In genomic region chr16:2531696-2532493, GRCh38 we compare ENCODE assay signal across 9 cellular contexts. TPM values are rescaled to one million over a fixed set of nuclear protein-coding genes. Genes with fewer than 3 reads are reported as not detected.
A peak's percentile ranks its signal among the peaks of the same experiment; 100 is the strongest.
DNase-seq lines count a peak whose midpoint lies in the region; ATAC-seq, FAIRE-seq and TF ChIP-seq lines count a peak whose summit lies in the region.
"Had no signal": no experiment of that assay in that cellular context is flagged by ENCODE, and none has a peak within 500 bp of the region (broad histone marks: within the 10 kb centered on the region; RNA-seq: fewer than 3 reads in every experiment).

No MANE protein-coding gene starts in this region.

- H3K36me3 ChIP-seq in BE2C (peaks cover 18% of the 10 kb centered on the region), HepG2 (replicated peaks in 1 of 2; ENCODE audit: control insufficient read depth in 1 of 2, insufficient read depth in 2 of 2, low read length in 2 of 2) (peaks cover 9 to 29% of the 10 kb centered on the region in 2 experiments)

- in situ Hi-C loops in HepG2 (cut with HindIII; ENCODE audit: extremely low pct_ligation_motif_present, low pct_unique_long_range_greater_than_20kb), result no loop called here

- POLR2A ChIA-PET in activated CD4-positive, alpha-beta T cell treated with anti-CD3 and anti-CD28 coated beads, Interleukin-2, amount 10 ng/mL, durations not matched to agents 7 days and 5 days (lab: Charles Lee), result interaction anchor here (1.5 kb wide), 1 partner anchor 11 kb away, joined by 7 read pairs; the partner anchor contains the start of gene AMDHD2
- POLR2A ChIA-PET in HepG2 (lab: Yijun Ruan, JAX), result interaction anchor here (1.2 to 2.2 kb wide), 7 partner anchors 8 to 55 kb away, joined by 3 to 14 read pairs (median 10); partner anchors contain the start of genes AMDHD2 and ATP6V0C

- H3K9me3 Mint-ChIP-seq in activated CD4-positive, alpha-beta T cell treated with anti-CD3 and anti-CD28 coated beads, Interleukin-2, amount 10 ng/mL, durations not matched to agents 7 days and 5 days, result no peaks in the 10 kb centered on the region

- no peaks in the 10 kb centered on the region for H3K27me3 Mint-ChIP-seq in activated CD4-positive, alpha-beta T cell treated with anti-CD3 and anti-CD28 coated beads, Interleukin-2, amount 10 ng/mL, durations not matched to agents 7 days and 5 days

- no TSS peak for BruUV-seq in HepG2 (replicated peaks; lab: Mats Ljungman, UMichigan)

- H3K4me2 ChIP-seq in HepG2 (ENCODE audit: low read depth, low read length), result peak overlapping the region; percentile 92

- peak; percentile 43 to 90; a peak in 3 of 4 replicates for TF ChIP-seq POLR2A in HepG2 (IDR thresholded peaks at IDR 0.05; ENCODE audit: insufficient read depth in 1 of 2, low read depth in 2 of 2, low read length in 2 of 2)

- WGBS in HepG2 (ENCODE audit: low lambda C conversion rate), result 2% methylated on average over 9 of the region's 84 CpGs

- CTCF ChIA-PET in activated CD4-positive, alpha-beta T cell treated with anti-CD3 and anti-CD28 coated beads, Interleukin-2, amount 10 ng/mL, durations not matched to agents 7 days and 5 days (lab: Charles Lee), result interaction anchor here (1.4 kb wide), 1 partner anchor 12 kb away, joined by 7 read pairs; the partner anchor contains the start of gene AMDHD2
- CTCF ChIA-PET in HepG2 (lab: Yijun Ruan, JAX; ENCODE audit: low intra/inter-chr PET ratio, low total read pairs), result no interaction called here

- H3K27ac ChIP-seq in coronary artery (peak overlapping the region; percentile 96 to 99), HepG2 (ENCODE audit: extremely low read length, insufficient read depth, low read length) (peak overlapping the region; percentile 75)

- no peaks in the 10 kb centered on the region for H4K20me1 ChIP-seq in HepG2 (ENCODE audit: insufficient read depth, low read length)

- TF ChIP-seq CTCF in BE2C (IDR thresholded peaks at IDR 0.05; ENCODE audit: low read depth, low read length) (no peak), coronary artery (IDR thresholded peaks at IDR 0.05) (no peak), HepG2 (CRISPR knock-in tag; IDR thresholded peaks at IDR 0.05) (peak; percentile 17; the same call in 1 of the 2 replicates)

- H3K27me3 ChIP-seq in BE2C, result no peaks in the 10 kb centered on the region
- H3K27me3 ChIP-seq in HepG2 (ENCODE audit: control insufficient read depth in 1 of 2, insufficient read depth in 2 of 2, low read length in 2 of 2), result no peaks in the 10 kb centered on the region

- ATAC-seq in GM19324 (IDR thresholded peaks at IDR 0.05; ENCODE audit: low FRiP score, unreplicated experiment), result peak; percentile 86
- peak; percentile 79 for ATAC-seq in HG03460 (IDR thresholded peaks at IDR 0.05; ENCODE audit: unreplicated experiment)
- ATAC-seq in HepG2, result peak; percentile 76

- H3K4me1 ChIP-seq in BE2C (no peaks in the 10 kb centered on the region), HepG2 (ENCODE audit: insufficient read depth, low read length) (peaks cover 59% of the 10 kb centered on the region)

- H2AFZ ChIP-seq in HepG2 (ENCODE audit: low read length), result no peak overlapping the region

- H3K4me1 Mint-ChIP-seq in activated CD4-positive, alpha-beta T cell treated with anti-CD3 and anti-CD28 coated beads, Interleukin-2, amount 10 ng/mL, durations not matched to agents 7 days and 5 days, result peaks cover 27% of the 10 kb centered on the region

- peak overlapping the region; percentile 67 for H3K9ac ChIP-seq in HepG2 (ENCODE audit: insufficient read depth, low read depth, low read length)

- H3K79me2 ChIP-seq in HepG2 (ENCODE audit: insufficient read depth, low read length), result peaks cover 5% of the 10 kb centered on the region

- H3K36me3 Mint-ChIP-seq in activated CD4-positive, alpha-beta T cell treated with anti-CD3 and anti-CD28 coated beads, Interleukin-2, amount 10 ng/mL, durations not matched to agents 7 days and 5 days (ENCODE audit: low read depth), result no peaks in the 10 kb centered on the region

- peak; percentile 48; the same call in 1 of the 2 replicates for TF ChIP-seq RAD21 in HepG2 (CRISPR knock-in tag; IDR thresholded peaks at IDR 0.05)

- TF ChIP-seq EP300 in HepG2 (IDR thresholded peaks at IDR 0.05; ENCODE audit: low read depth in 2 of 2, low read length in 2 of 2) (no peak), HepG2 (CRISPR knock-in tag; IDR thresholded peaks at IDR 0.05; ENCODE audit: borderline replicate concordance) (no peak; the same call in 1 of the 2 replicates)

- intact Hi-C loops in HepG2 (cut with micrococcal nuclease; ENCODE audit: unreplicated experiment), result no loop called here

- H3K9me3 ChIP-seq in BE2C (no peaks in the 10 kb centered on the region), HepG2 (ENCODE audit: low read length) (no peaks in the 10 kb centered on the region)

- peak; percentile 99 for DNase-seq in BE2C
- DNase-seq in NCI-H526 (lab: John Stamatoyannopoulos, UW), result peak; percentile 82 to 97
- peak; percentile 98 for DNase-seq in activated CD4-positive, alpha-beta T cell treated with anti-CD3 and anti-CD28 coated beads, Interleukin-2, amount 10 ng/mL, durations not matched to agents 7 days and 5 days
- peak; percentile 99 for DNase-seq in coronary artery (ENCODE audit: low spot score)
- peak; percentile 92 for DNase-seq in HepG2 (ENCODE audit: low spot score)
- DNase-seq in stimulated activated CD4-positive, alpha-beta T cell treated with anti-CD3 and anti-CD28 coated beads, Interleukin-2, amount 100 ng/mL, for 48 hours, result peak; percentile 95

- FAIRE-seq in HepG2 (lab: Jason Lieb, UNC), result no peak

- H3K4me3 Mint-ChIP-seq in activated CD4-positive, alpha-beta T cell treated with anti-CD3 and anti-CD28 coated beads, Interleukin-2, amount 10 ng/mL, durations not matched to agents 7 days and 5 days, result peak overlapping the region; percentile 90

- H3K4me3 ChIP-seq in BE2C (ENCODE audit: low read depth, low read length) (peak overlapping the region; percentile 58), coronary artery (peak overlapping the region; percentile 88), HepG2 (replicated peaks in 1 of 3; ENCODE audit: insufficient read depth in 1 of 3, low read depth in 2 of 3, low read length in 3 of 3) (peak overlapping the region; percentile 47 to 77 (median 69); a peak in 5 of 6 replicates)

- H3K27ac Mint-ChIP-seq in activated CD4-positive, alpha-beta T cell treated with anti-CD3 and anti-CD28 coated beads, Interleukin-2, amount 10 ng/mL, durations not matched to agents 7 days and 5 days, result peak overlapping the region; percentile 99

RNA-seq across cellular contexts. Expression of gene CEMP1, which starts 0.7 kb away (rescaled TPM):
- polyA plus RNA-seq in BE2C (2012; ENCODE audit: insufficient read depth, insufficient read length, low read depth), result 4.7 TPM
- total RNA-seq in activated CD4-positive, alpha-beta T cell treated with anti-CD3 and anti-CD28 coated beads, Interleukin-2, amount 10 ng/mL, durations not matched to agents 7 days and 5 days, result under 1 TPM in 1 of 2 experiments, not detected in 1; 0.17 TPM
- not detected in 2 replicates for total RNA-seq in HepG2 (2016; rRNA removed; fragmentation: Illumina TruSeq; extraction: Trizol)
- not detected in 2 replicates for total RNA-seq in HepG2 (2016; cell fraction: cytosol; rRNA removed; fragmentation: Illumina TruSeq; extraction: Trizol; ENCODE audit: low read depth)
- not detected in 2 replicates for total RNA-seq in HepG2 (2016; cell fraction: insoluble cytoplasmic fraction; rRNA removed; fragmentation: Illumina TruSeq; extraction: Trizol)
- total RNA-seq in HepG2 (2016; cell fraction: membrane; rRNA removed; fragmentation: Illumina TruSeq; extraction: Trizol), result not detected in 2 replicates
- not detected in 2 replicates for total RNA-seq in HepG2 (2016; cell fraction: nucleus; rRNA removed; fragmentation: Illumina TruSeq; extraction: Trizol)
- polyA plus RNA-seq in HepG2 (2011; rRNA removed), result 0.04 TPM in 1 of 2 replicates, not detected in the other
- not detected in 2 replicates for polyA plus RNA-seq in HepG2 (2011; cell fraction: cytosol; rRNA removed)
- polyA plus RNA-seq in HepG2 (2011; cell fraction: nucleus; rRNA removed), result 0.16 TPM in 1 of 2 replicates, not detected in the other
- polyA plus RNA-seq in HepG2 (2012), result not detected in 2 replicates
- not detected in 2 replicates for polyA plus RNA-seq in HepG2 (2016; cell fraction: cytosol; fragmentation: Illumina TruSeq; extraction: Trizol; ENCODE audit: low read depth)
- not detected in 2 replicates for polyA plus RNA-seq in HepG2 (2016; cell fraction: insoluble cytoplasmic fraction; fragmentation: Illumina TruSeq; extraction: Trizol; ENCODE audit: low read depth)
- polyA plus RNA-seq in HepG2 (2016; cell fraction: membrane; fragmentation: Illumina TruSeq; extraction: Trizol; ENCODE audit: low read depth), result not detected in 2 replicates
- not detected in 2 replicates for polyA plus RNA-seq in HepG2 (2016; cell fraction: nucleus; fragmentation: Illumina TruSeq; extraction: Trizol; ENCODE audit: insufficient read depth, low read depth)
- polyA minus RNA-seq in HepG2 (2011; rRNA and poly(A)+ RNA removed; ENCODE audit: low replicate concordance), result 0.10 and 0.16 TPM in 2 replicates
- polyA minus RNA-seq in HepG2 (2011; cell fraction: cytosol; rRNA and poly(A)+ RNA removed), result not detected in 2 replicates
- polyA minus RNA-seq in HepG2 (2011; cell fraction: nucleus; rRNA and poly(A)+ RNA removed), result 0.37 and 0.52 TPM in 2 replicates
- total RNA-seq: glomerular endothelial cell had no signal

RNA-seq across cellular contexts. Expression of gene PDPK1, which starts 5.9 kb away (rescaled TPM):
- 52.4 TPM for polyA plus RNA-seq in BE2C (2012; ENCODE audit: insufficient read depth, insufficient read length, low read depth)
- total RNA-seq in activated CD4-positive, alpha-beta T cell treated with anti-CD3 and anti-CD28 coated beads, Interleukin-2, amount 10 ng/mL, durations not matched to agents 7 days and 5 days, result 10 to 100 TPM; 43.3 to 46.1 TPM
- total RNA-seq in HepG2 (2016; rRNA removed; fragmentation: Illumina TruSeq; extraction: Trizol), result 59.6 and 72.9 TPM in 2 replicates
- total RNA-seq in HepG2 (2016; cell fraction: cytosol; rRNA removed; fragmentation: Illumina TruSeq; extraction: Trizol; ENCODE audit: low read depth), result 53.8 and 58.1 TPM in 2 replicates
- 57.5 and 62.0 TPM in 2 replicates for total RNA-seq in HepG2 (2016; cell fraction: insoluble cytoplasmic fraction; rRNA removed; fragmentation: Illumina TruSeq; extraction: Trizol)
- total RNA-seq in HepG2 (2016; cell fraction: membrane; rRNA removed; fragmentation: Illumina TruSeq; extraction: Trizol), result 43.6 and 57.5 TPM in 2 replicates
- 40.5 and 51.1 TPM in 2 replicates for total RNA-seq in HepG2 (2016; cell fraction: nucleus; rRNA removed; fragmentation: Illumina TruSeq; extraction: Trizol)
- 129 TPM in 2 replicates for polyA plus RNA-seq in HepG2 (2011; rRNA removed)
- 93.3 and 120 TPM in 2 replicates for polyA plus RNA-seq in HepG2 (2011; cell fraction: cytosol; rRNA removed)
- polyA plus RNA-seq in HepG2 (2011; cell fraction: nucleus; rRNA removed), result 125 and 138 TPM in 2 replicates
- 68.8 and 96.6 TPM in 2 replicates for polyA plus RNA-seq in HepG2 (2012)
- 21.1 and 27.5 TPM in 2 replicates for polyA plus RNA-seq in HepG2 (2016; cell fraction: cytosol; fragmentation: Illumina TruSeq; extraction: Trizol; ENCODE audit: low read depth)
- polyA plus RNA-seq in HepG2 (2016; cell fraction: insoluble cytoplasmic fraction; fragmentation: Illumina TruSeq; extraction: Trizol; ENCODE audit: low read depth), result 55.5 and 59.6 TPM in 2 replicates
- 31.1 and 35.0 TPM in 2 replicates for polyA plus RNA-seq in HepG2 (2016; cell fraction: membrane; fragmentation: Illumina TruSeq; extraction: Trizol; ENCODE audit: low read depth)
- 66.4 and 80.4 TPM in 2 replicates for polyA plus RNA-seq in HepG2 (2016; cell fraction: nucleus; fragmentation: Illumina TruSeq; extraction: Trizol; ENCODE audit: insufficient read depth, low read depth)
- 39.6 and 230 TPM in 2 replicates for polyA minus RNA-seq in HepG2 (2011; rRNA and poly(A)+ RNA removed; ENCODE audit: low replicate concordance)
- polyA minus RNA-seq in HepG2 (2011; cell fraction: cytosol; rRNA and poly(A)+ RNA removed), result 117 and 142 TPM in 2 replicates
- 118 and 140 TPM in 2 replicates for polyA minus RNA-seq in HepG2 (2011; cell fraction: nucleus; rRNA and poly(A)+ RNA removed)

RNA-seq across cellular contexts. Expression of gene AMDHD2, which starts 11.7 kb away (rescaled TPM):
- 39.4 TPM for polyA plus RNA-seq in BE2C (2012; ENCODE audit: insufficient read depth, insufficient read length, low read depth)
- total RNA-seq in activated CD4-positive, alpha-beta T cell treated with anti-CD3 and anti-CD28 coated beads, Interleukin-2, amount 10 ng/mL, durations not matched to agents 7 days and 5 days, result 10 to 100 TPM; 45.8 to 60.7 TPM
- total RNA-seq in HepG2 (2016; rRNA removed; fragmentation: Illumina TruSeq; extraction: Trizol), result 13.8 and 39.1 TPM in 2 replicates
- total RNA-seq in HepG2 (2016; cell fraction: cytosol; rRNA removed; fragmentation: Illumina TruSeq; extraction: Trizol; ENCODE audit: low read depth), result 14.4 and 16.3 TPM in 2 replicates
- 15.5 and 37.7 TPM in 2 replicates for total RNA-seq in HepG2 (2016; cell fraction: insoluble cytoplasmic fraction; rRNA removed; fragmentation: Illumina TruSeq; extraction: Trizol)
- 11.4 and 12.8 TPM in 2 replicates for total RNA-seq in HepG2 (2016; cell fraction: membrane; rRNA removed; fragmentation: Illumina TruSeq; extraction: Trizol)
- total RNA-seq in HepG2 (2016; cell fraction: nucleus; rRNA removed; fragmentation: Illumina TruSeq; extraction: Trizol), result 56.5 and 57.9 TPM in 2 replicates
- 33.5 and 51.3 TPM in 2 replicates for polyA plus RNA-seq in HepG2 (2011; rRNA removed)
- 12.9 and 24.3 TPM in 2 replicates for polyA plus RNA-seq in HepG2 (2011; cell fraction: cytosol; rRNA removed)
- polyA plus RNA-seq in HepG2 (2011; cell fraction: nucleus; rRNA removed), result 624 and 803 TPM in 2 replicates
- polyA plus RNA-seq in HepG2 (2012), result 30.1 and 34.2 TPM in 2 replicates
- 5.3 and 8.4 TPM in 2 replicates for polyA plus RNA-seq in HepG2 (2016; cell fraction: cytosol; fragmentation: Illumina TruSeq; extraction: Trizol; ENCODE audit: low read depth)
- polyA plus RNA-seq in HepG2 (2016; cell fraction: insoluble cytoplasmic fraction; fragmentation: Illumina TruSeq; extraction: Trizol; ENCODE audit: low read depth), result 11.9 and 12.8 TPM in 2 replicates
- 7.2 and 9.8 TPM in 2 replicates for polyA plus RNA-seq in HepG2 (2016; cell fraction: membrane; fragmentation: Illumina TruSeq; extraction: Trizol; ENCODE audit: low read depth)
- polyA plus RNA-seq in HepG2 (2016; cell fraction: nucleus; fragmentation: Illumina TruSeq; extraction: Trizol; ENCODE audit: insufficient read depth, low read depth), result 125 and 129 TPM in 2 replicates
- 20.8 and 63.2 TPM in 2 replicates for polyA minus RNA-seq in HepG2 (2011; rRNA and poly(A)+ RNA removed; ENCODE audit: low replicate concordance)
- polyA minus RNA-seq in HepG2 (2011; cell fraction: cytosol; rRNA and poly(A)+ RNA removed), result 11.8 and 13.7 TPM in 2 replicates
- polyA minus RNA-seq in HepG2 (2011; cell fraction: nucleus; rRNA and poly(A)+ RNA removed), result 81.2 and 102 TPM in 2 replicates

RNA-seq across cellular contexts. Expression of gene ATP6V0C, which starts 18.1 kb away (rescaled TPM):
- polyA plus RNA-seq in BE2C (2012; ENCODE audit: insufficient read depth, insufficient read length, low read depth), result 645 TPM
- 100 to 1,000 TPM; 103 to 111 TPM for total RNA-seq in activated CD4-positive, alpha-beta T cell treated with anti-CD3 and anti-CD28 coated beads, Interleukin-2, amount 10 ng/mL, durations not matched to agents 7 days and 5 days
- 7.2 and 10.4 TPM in 2 replicates for total RNA-seq in HepG2 (2016; rRNA removed; fragmentation: Illumina TruSeq; extraction: Trizol)
- total RNA-seq in HepG2 (2016; cell fraction: cytosol; rRNA removed; fragmentation: Illumina TruSeq; extraction: Trizol; ENCODE audit: low read depth), result 7.6 and 9.4 TPM in 2 replicates
- 5.7 and 10.1 TPM in 2 replicates for total RNA-seq in HepG2 (2016; cell fraction: insoluble cytoplasmic fraction; rRNA removed; fragmentation: Illumina TruSeq; extraction: Trizol)
- 11.1 and 14.0 TPM in 2 replicates for total RNA-seq in HepG2 (2016; cell fraction: membrane; rRNA removed; fragmentation: Illumina TruSeq; extraction: Trizol)
- total RNA-seq in HepG2 (2016; cell fraction: nucleus; rRNA removed; fragmentation: Illumina TruSeq; extraction: Trizol), result 13.6 and 17.3 TPM in 2 replicates
- 20.1 and 21.1 TPM in 2 replicates for polyA plus RNA-seq in HepG2 (2011; rRNA removed)
- polyA plus RNA-seq in HepG2 (2011; cell fraction: cytosol; rRNA removed), result 29.7 and 32.0 TPM in 2 replicates
- 42.5 and 51.4 TPM in 2 replicates for polyA plus RNA-seq in HepG2 (2011; cell fraction: nucleus; rRNA removed)
- polyA plus RNA-seq in HepG2 (2012), result 133 and 154 TPM in 2 replicates
- 106 and 119 TPM in 2 replicates for polyA plus RNA-seq in HepG2 (2016; cell fraction: cytosol; fragmentation: Illumina TruSeq; extraction: Trizol; ENCODE audit: low read depth)
- 50.3 and 60.7 TPM in 2 replicates for polyA plus RNA-seq in HepG2 (2016; cell fraction: insoluble cytoplasmic fraction; fragmentation: Illumina TruSeq; extraction: Trizol; ENCODE audit: low read depth)
- polyA plus RNA-seq in HepG2 (2016; cell fraction: membrane; fragmentation: Illumina TruSeq; extraction: Trizol; ENCODE audit: low read depth), result 97.9 and 104 TPM in 2 replicates
- 168 and 190 TPM in 2 replicates for polyA plus RNA-seq in HepG2 (2016; cell fraction: nucleus; fragmentation: Illumina TruSeq; extraction: Trizol; ENCODE audit: insufficient read depth, low read depth)
- 20.0 and 29.5 TPM in 2 replicates for polyA minus RNA-seq in HepG2 (2011; rRNA and poly(A)+ RNA removed; ENCODE audit: low replicate concordance)
- polyA minus RNA-seq in HepG2 (2011; cell fraction: cytosol; rRNA and poly(A)+ RNA removed), result 52.8 and 62.5 TPM in 2 replicates
- 10.4 and 11.5 TPM in 2 replicates for polyA minus RNA-seq in HepG2 (2011; cell fraction: nucleus; rRNA and poly(A)+ RNA removed)

RNA-seq across cellular contexts. Expression of gene TBC1D24, which starts 57.0 kb away (rescaled TPM):
- 27.6 TPM for polyA plus RNA-seq in BE2C (2012; ENCODE audit: insufficient read depth, insufficient read length, low read depth)
- total RNA-seq in activated CD4-positive, alpha-beta T cell treated with anti-CD3 and anti-CD28 coated beads, Interleukin-2, amount 10 ng/mL, durations not matched to agents 7 days and 5 days, result 1 to 10 TPM; 8.1 TPM
- total RNA-seq in HepG2 (2016; rRNA removed; fragmentation: Illumina TruSeq; extraction: Trizol), result 13.7 and 17.6 TPM in 2 replicates
- total RNA-seq in HepG2 (2016; cell fraction: cytosol; rRNA removed; fragmentation: Illumina TruSeq; extraction: Trizol; ENCODE audit: low read depth), result 1.3 and 1.4 TPM in 2 replicates
- total RNA-seq in HepG2 (2016; cell fraction: insoluble cytoplasmic fraction; rRNA removed; fragmentation: Illumina TruSeq; extraction: Trizol), result 12.6 and 15.8 TPM in 2 replicates
- total RNA-seq in HepG2 (2016; cell fraction: membrane; rRNA removed; fragmentation: Illumina TruSeq; extraction: Trizol), result 4.8 and 5.7 TPM in 2 replicates
- total RNA-seq in HepG2 (2016; cell fraction: nucleus; rRNA removed; fragmentation: Illumina TruSeq; extraction: Trizol), result 12.6 and 14.4 TPM in 2 replicates
- polyA plus RNA-seq in HepG2 (2011; rRNA removed), result 7.7 and 8.4 TPM in 2 replicates
- 3.7 and 4.9 TPM in 2 replicates for polyA plus RNA-seq in HepG2 (2011; cell fraction: cytosol; rRNA removed)
- 29.9 and 35.0 TPM in 2 replicates for polyA plus RNA-seq in HepG2 (2011; cell fraction: nucleus; rRNA removed)
- 5.7 TPM in 2 replicates for polyA plus RNA-seq in HepG2 (2012)
- 1.0 and 1.2 TPM in 2 replicates for polyA plus RNA-seq in HepG2 (2016; cell fraction: cytosol; fragmentation: Illumina TruSeq; extraction: Trizol; ENCODE audit: low read depth)
- 8.4 and 11.8 TPM in 2 replicates for polyA plus RNA-seq in HepG2 (2016; cell fraction: insoluble cytoplasmic fraction; fragmentation: Illumina TruSeq; extraction: Trizol; ENCODE audit: low read depth)
- 2.4 and 3.2 TPM in 2 replicates for polyA plus RNA-seq in HepG2 (2016; cell fraction: membrane; fragmentation: Illumina TruSeq; extraction: Trizol; ENCODE audit: low read depth)
- polyA plus RNA-seq in HepG2 (2016; cell fraction: nucleus; fragmentation: Illumina TruSeq; extraction: Trizol; ENCODE audit: insufficient read depth, low read depth), result 22.4 and 24.8 TPM in 2 replicates
- polyA minus RNA-seq in HepG2 (2011; rRNA and poly(A)+ RNA removed; ENCODE audit: low replicate concordance), result 11.0 and 28.2 TPM in 2 replicates
- polyA minus RNA-seq in HepG2 (2011; cell fraction: cytosol; rRNA and poly(A)+ RNA removed), result 9.1 and 10.4 TPM in 2 replicates
- 10.0 and 13.8 TPM in 2 replicates for polyA minus RNA-seq in HepG2 (2011; cell fraction: nucleus; rRNA and poly(A)+ RNA removed)

Comparison
In these comparisons a context has a peak if more than half of its experiments do, and no peak if none do; other contexts are left out.
1. Peak in every context shown above with its lines: DNase-seq, ATAC-seq, H3K4me3 ChIP-seq and H3K27ac ChIP-seq.